ENCODE assay signal across 16 cellular contexts in genomic region chr4:75686346-75686745, GRCh38. TPM values are rescaled to one million over a fixed set of nuclear protein-coding genes. Genes with fewer than 3 reads are reported as not detected.
A peak's percentile ranks its signal among the peaks of the same experiment; 100 is the strongest.
DNase-seq lines count a peak whose midpoint lies in the region; ATAC-seq and TF ChIP-seq lines count a peak whose summit lies in the region.
"Had no signal": no experiment of that assay in that cellular context is flagged by ENCODE, and none has a peak within 500 bp of the region (broad histone marks: within the 10 kb centered on the region; RNA-seq: fewer than 3 reads in every experiment).

No MANE protein-coding gene starts in this region.

- H3K4me1 ChIP-seq in lower lobe of right lung = no peaks in the 10 kb centered on the region
- H3K4me1 ChIP-seq: sigmoid colon had no signal

- intact Hi-C loops in activated naive CD4-positive, alpha-beta T cell treated with anti-CD3 and anti-CD28 coated beads for 36 hours (cut with micrococcal nuclease) = no loop called here
- intact Hi-C loops in lower lobe of right lung (cut with DNase I) = no loop called here

- H3K4me3 ChIP-seq in lower lobe of right lung = no peak overlapping the region
- H3K4me3 ChIP-seq: sigmoid colon had no signal

- H3K36me3 ChIP-seq in lower lobe of right lung = no peaks in the 10 kb centered on the region
- H3K36me3 ChIP-seq: neutrophil, sigmoid colon had no signal

- ATAC-seq in activated CD8-positive, alpha-beta T cell treated with anti-CD3 and anti-CD28 coated beads, Interleukin-2, amount 10 ng/mL, durations not matched to agents 7 days and 5 days = peak; percentile 50
- ATAC-seq in lower lobe of right lung = peak; percentile 36 to 38
- ATAC-seq in stimulated activated naive CD8-positive, alpha-beta T cell treated with anti-CD3 and anti-CD28 coated beads, Interleukin-15, amount 100 ng/mL, for 72 hours = peak; percentile 58
- ATAC-seq in HG03025 (IDR thresholded peaks at IDR 0.05; ENCODE audit: low FRiP score, unreplicated experiment) = no peak
- ATAC-seq: HepG2 had no signal

- no peaks in the 10 kb centered on the region for H3K36me3 Mint-ChIP-seq in activated naive CD4-positive, alpha-beta T cell treated with anti-CD3 and anti-CD28 coated beads for 36 hours (ENCODE audit: low read depth)
- peaks cover 23% of the 10 kb centered on the region for H3K36me3 Mint-ChIP-seq in activated CD8-positive, alpha-beta T cell treated with anti-CD3 and anti-CD28 coated beads, Interleukin-2, amount 10 ng/mL, durations not matched to agents 7 days and 5 days (ENCODE audit: low read depth)

- H3K27me3 ChIP-seq in lower lobe of right lung (ENCODE audit: low read depth) = no peaks in the 10 kb centered on the region
- H3K27me3 ChIP-seq: neutrophil, sigmoid colon had no signal

- no peaks in the 10 kb centered on the region for H3K27me3 Mint-ChIP-seq in activated naive CD4-positive, alpha-beta T cell treated with anti-CD3 and anti-CD28 coated beads for 36 hours (ENCODE audit: low read depth)
- no peaks in the 10 kb centered on the region for H3K27me3 Mint-ChIP-seq in activated CD8-positive, alpha-beta T cell treated with anti-CD3 and anti-CD28 coated beads, Interleukin-2, amount 10 ng/mL, durations not matched to agents 7 days and 5 days (ENCODE audit: low read depth)
- H3K27me3 Mint-ChIP-seq in stimulated activated naive CD8-positive, alpha-beta T cell treated with anti-CD3 and anti-CD28 coated beads, Interleukin-15, amount 100 ng/mL, for 72 hours = no peaks in the 10 kb centered on the region
- H3K27me3 Mint-ChIP-seq: brain had no signal

- POLR2A ChIA-PET in activated CD8-positive, alpha-beta T cell treated with anti-CD3 and anti-CD28 coated beads, Interleukin-2, amount 10 ng/mL, durations not matched to agents 7 days and 5 days (lab: Charles Lee) = interaction anchor here (2.2 to 5.4 kb wide), 2 partner anchors 14 to 18 kb away, joined by 8 to 52 read pairs; partner anchors contain the start of gene G3BP2

- DNase-seq in activated naive CD4-positive, alpha-beta T cell treated with Interleukin-2 at 50 U/mL for 16 hours = peak; percentile 23
- no peak for DNase-seq in activated naive CD4-positive, alpha-beta T cell treated with anti-CD3 and anti-CD28 coated beads for 36 hours
- peak; percentile 31 for DNase-seq in activated CD8-positive, alpha-beta T cell treated with anti-CD3 and anti-CD28 coated beads, Interleukin-2, amount 10 ng/mL, durations not matched to agents 7 days and 5 days
- no peak for DNase-seq in lower lobe of right lung
- DNase-seq in stimulated activated naive CD8-positive, alpha-beta T cell treated with anti-CD3 and anti-CD28 coated beads, Interleukin-15, amount 100 ng/mL, for 72 hours = no peak
- no peak for DNase-seq in medulla oblongata (ENCODE audit: extremely low spot score)
- no peak for DNase-seq in HK-2 (ENCODE audit: unreplicated experiment)
- DNase-seq: DMS 273 treated with DMSO at 0.1 percent for 48 hours, NCI-H1105, NCI-H446, OCI-M1, sigmoid colon had no signal

- peaks cover 6% of the 10 kb centered on the region for H3K9me3 Mint-ChIP-seq in activated naive CD4-positive, alpha-beta T cell treated with anti-CD3 and anti-CD28 coated beads for 36 hours
- no peaks in the 10 kb centered on the region for H3K9me3 Mint-ChIP-seq in activated CD8-positive, alpha-beta T cell treated with anti-CD3 and anti-CD28 coated beads, Interleukin-2, amount 10 ng/mL, durations not matched to agents 7 days and 5 days (ENCODE audit: insufficient read depth)
- H3K9me3 Mint-ChIP-seq in stimulated activated naive CD8-positive, alpha-beta T cell treated with anti-CD3 and anti-CD28 coated beads, Interleukin-15, amount 100 ng/mL, for 72 hours = peaks cover 6 to 8% of the 10 kb centered on the region in 2 donors

- CTCF ChIA-PET in activated naive CD4-positive, alpha-beta T cell treated with anti-CD3 and anti-CD28 coated beads for 36 hours (lab: Charles Lee) = no interaction called here
- CTCF ChIA-PET in activated CD8-positive, alpha-beta T cell treated with anti-CD3 and anti-CD28 coated beads, Interleukin-2, amount 10 ng/mL, durations not matched to agents 7 days and 5 days (lab: Charles Lee) = interaction anchor here (1.6 to 2.1 kb wide), 3 partner anchors 12 to 38 kb away, joined by 4 to 9 read pairs (median 4); partner anchors contain the start of gene USO1

- peaks cover 28% of the 10 kb centered on the region for H3K4me1 Mint-ChIP-seq in activated naive CD4-positive, alpha-beta T cell treated with anti-CD3 and anti-CD28 coated beads for 36 hours (ENCODE audit: low read depth)
- H3K4me1 Mint-ChIP-seq in activated CD8-positive, alpha-beta T cell treated with anti-CD3 and anti-CD28 coated beads, Interleukin-2, amount 10 ng/mL, durations not matched to agents 7 days and 5 days (ENCODE audit: low read depth) = peaks cover 43% of the 10 kb centered on the region
- H3K4me1 Mint-ChIP-seq in stimulated activated naive CD8-positive, alpha-beta T cell treated with anti-CD3 and anti-CD28 coated beads, Interleukin-15, amount 100 ng/mL, for 72 hours = peaks cover 53% of the 10 kb centered on the region
- H3K4me1 Mint-ChIP-seq: brain had no signal

- no peaks in the 10 kb centered on the region for H3K9me3 ChIP-seq in lower lobe of right lung
- H3K9me3 ChIP-seq: neutrophil, sigmoid colon had no signal

- no peak overlapping the region for H3K27ac Mint-ChIP-seq in activated naive CD4-positive, alpha-beta T cell treated with anti-CD3 and anti-CD28 coated beads for 36 hours
- peak overlapping the region; percentile 72 for H3K27ac Mint-ChIP-seq in activated CD8-positive, alpha-beta T cell treated with anti-CD3 and anti-CD28 coated beads, Interleukin-2, amount 10 ng/mL, durations not matched to agents 7 days and 5 days
- peak overlapping the region in 1 of 2 donors; percentile 20 for H3K27ac Mint-ChIP-seq in stimulated activated naive CD8-positive, alpha-beta T cell treated with anti-CD3 and anti-CD28 coated beads, Interleukin-15, amount 100 ng/mL, for 72 hours
- H3K27ac Mint-ChIP-seq: brain had no signal

- TF ChIP-seq CTCF in lower lobe of right lung (IDR thresholded peaks at IDR 0.05) = no peak

- H3K4me3 Mint-ChIP-seq in activated naive CD4-positive, alpha-beta T cell treated with anti-CD3 and anti-CD28 coated beads for 36 hours = no peak overlapping the region
- H3K4me3 Mint-ChIP-seq in activated CD8-positive, alpha-beta T cell treated with anti-CD3 and anti-CD28 coated beads, Interleukin-2, amount 10 ng/mL, durations not matched to agents 7 days and 5 days = no peak overlapping the region
- H3K4me3 Mint-ChIP-seq in stimulated activated naive CD8-positive, alpha-beta T cell treated with anti-CD3 and anti-CD28 coated beads, Interleukin-15, amount 100 ng/mL, for 72 hours = peak overlapping the region; percentile 31 to 36
- H3K4me3 Mint-ChIP-seq: brain had no signal

- H3K27ac ChIP-seq in lower lobe of right lung = no peak overlapping the region
- H3K27ac ChIP-seq: neutrophil had no signal

RNA-seq across cellular contexts. Expression of gene G3BP2, which starts 13.1 kb away (rescaled TPM):
- total RNA-seq in activated naive CD4-positive, alpha-beta T cell treated with anti-CD3 and anti-CD28 coated beads for 36 hours = 100 to 1,000 TPM; 134 to 144 TPM
- total RNA-seq in activated CD8-positive, alpha-beta T cell treated with anti-CD3 and anti-CD28 coated beads, Interleukin-2, amount 10 ng/mL, durations not matched to agents 7 days and 5 days = 100 to 1,000 TPM; 173 to 178 TPM
- total RNA-seq in lower lobe of right lung = 101 TPM

RNA-seq across cellular contexts. Expression of gene USO1, which starts 38.0 kb away (rescaled TPM):
- total RNA-seq in activated naive CD4-positive, alpha-beta T cell treated with anti-CD3 and anti-CD28 coated beads for 36 hours = 10 to 100 TPM; 42.1 to 42.4 TPM
- total RNA-seq in activated CD8-positive, alpha-beta T cell treated with anti-CD3 and anti-CD28 coated beads, Interleukin-2, amount 10 ng/mL, durations not matched to agents 7 days and 5 days = 10 to 100 TPM; 32.5 to 37.5 TPM
- 55.6 TPM for total RNA-seq in lower lobe of right lung

RNA-seq across cellular contexts. Expression of gene CDKL2, which starts 56.0 kb away (rescaled TPM):
- 1 to 10 TPM in 1 of 2 experiments, under 1 TPM in 1; 0.79 to 1.2 TPM for total RNA-seq in activated naive CD4-positive, alpha-beta T cell treated with anti-CD3 and anti-CD28 coated beads for 36 hours
- total RNA-seq in activated CD8-positive, alpha-beta T cell treated with anti-CD3 and anti-CD28 coated beads, Interleukin-2, amount 10 ng/mL, durations not matched to agents 7 days and 5 days = under 1 TPM; 0.45 to 0.60 TPM
- total RNA-seq in lower lobe of right lung = 20.9 TPM
- total RNA-seq: HepG2 had no signal

Comparison
In these comparisons a context has a peak if more than half of its experiments do, and no peak if none do; other contexts are left out.
1. DNase-seq: peak in activated naive CD4-positive, alpha-beta T cell treated with Interleukin-2 at 50 U/mL for 16 hours (single experiment) and activated CD8-positive, alpha-beta T cell treated with anti-CD3 and anti-CD28 coated beads, Interleukin-2, amount 10 ng/mL, durations not matched to agents 7 days and 5 days (single experiment); none in activated naive CD4-positive, alpha-beta T cell treated with anti-CD3 and anti-CD28 coated beads for 36 hours (single experiment), lower lobe of right lung (single experiment), stimulated activated naive CD8-positive, alpha-beta T cell treated with anti-CD3 and anti-CD28 coated beads, Interleukin-15, amount 100 ng/mL, for 72 hours (0 of 2), medulla oblongata (single experiment) and HK-2 (single experiment).
2. H3K4me3 Mint-ChIP-seq: peak in stimulated activated naive CD8-positive, alpha-beta T cell treated with anti-CD3 and anti-CD28 coated beads, Interleukin-15, amount 100 ng/mL, for 72 hours (2 of 2); none in activated naive CD4-positive, alpha-beta T cell treated with anti-CD3 and anti-CD28 coated beads for 36 hours (single experiment) and activated CD8-positive, alpha-beta T cell treated with anti-CD3 and anti-CD28 coated beads, Interleukin-2, amount 10 ng/mL, durations not matched to agents 7 days and 5 days (single experiment).